ENCODE assay signal across 10 cellular contexts in the genomic region with DNA sequence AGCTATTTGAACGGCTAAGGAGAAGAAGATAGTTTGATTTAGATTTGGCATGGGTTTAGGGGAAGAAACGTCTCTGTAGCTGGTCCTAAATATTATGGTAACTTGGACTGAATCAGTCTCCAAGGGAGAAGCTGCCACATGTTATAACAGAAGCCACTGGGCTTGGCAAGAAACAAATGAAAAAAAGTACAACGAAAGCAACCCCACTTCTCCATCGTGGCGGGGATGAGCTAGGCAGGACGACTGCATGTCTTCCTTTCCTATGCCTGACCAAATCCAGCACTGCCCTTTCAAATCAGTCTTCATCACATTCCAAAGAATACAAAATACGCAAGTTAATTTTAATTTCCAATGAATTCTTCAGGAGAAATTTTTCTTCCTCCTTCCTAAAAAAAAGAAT.
DNase-seq lines count a peak whose midpoint lies in the region; ATAC-seq and TF ChIP-seq lines count a peak whose summit lies in the region.
"Had no signal": no experiment of that assay in that cellular context is flagged by ENCODE, and none has a peak within 500 bp of the region (broad histone marks: within the 10 kb centered on the region; RNA-seq: fewer than 3 reads in every experiment).

No MANE protein-coding gene starts in this region.

- no peaks in the 10 kb centered on the region for H3K27me3 Mint-ChIP-seq in activated T-cell treated with anti-CD3 and anti-CD28 coated beads, Interleukin-2, amount 50 U/mL, for 24 hours
- H3K27me3 Mint-ChIP-seq in activated naive CD8-positive, alpha-beta T cell treated with anti-CD3 and anti-CD28 coated beads for 36 hours, result no peaks in the 10 kb centered on the region

- peaks cover 99% of the 10 kb centered on the region for H3K36me3 Mint-ChIP-seq in activated T-cell treated with anti-CD3 and anti-CD28 coated beads, Interleukin-2, amount 50 U/mL, for 24 hours (ENCODE audit: low read depth)
- H3K36me3 Mint-ChIP-seq in activated naive CD8-positive, alpha-beta T cell treated with anti-CD3 and anti-CD28 coated beads for 36 hours, result peaks cover 66% of the 10 kb centered on the region

- intact Hi-C loops in lower lobe of right lung (cut with DNase I), result no loop called here

- 70 to 71% methylated on average over 7 of the region's 7 CpGs for WGBS in tibial nerve, 2 donors

- no peak for TF ChIP-seq POLR2A in tibial nerve (IDR thresholded peaks at IDR 0.05)

- TF ChIP-seq CTCF in lower lobe of right lung (IDR thresholded peaks at IDR 0.05) (no peak), tibial nerve (IDR thresholded peaks at IDR 0.05) (no peak)

- H3K27ac ChIP-seq in lower lobe of right lung (peak overlapping the region; percentile 60), tibial nerve (peak overlapping the region in 3 of 4 donors; percentile 60 to 71 (median 64))

- H3K9me3 ChIP-seq in lower lobe of right lung (no peaks in the 10 kb centered on the region), tibial nerve (no peaks in the 10 kb centered on the region)

- H3K27me3 ChIP-seq in lower lobe of right lung (ENCODE audit: low read depth), result no peaks in the 10 kb centered on the region
- H3K27me3 ChIP-seq in tibial nerve, result no peaks in the 10 kb centered on the region

- H3K4me1 ChIP-seq in lower lobe of right lung (peaks cover 37% of the 10 kb centered on the region), tibial nerve (peaks cover 0 to 79% (median 24%) of the 10 kb centered on the region in 4 donors)

- H3K4me1 Mint-ChIP-seq in activated T-cell treated with anti-CD3 and anti-CD28 coated beads, Interleukin-2, amount 50 U/mL, for 24 hours (ENCODE audit: low read depth), result peaks cover 94% of the 10 kb centered on the region
- peaks cover 80% of the 10 kb centered on the region for H3K4me1 Mint-ChIP-seq in activated naive CD8-positive, alpha-beta T cell treated with anti-CD3 and anti-CD28 coated beads for 36 hours

- H3K4me3 ChIP-seq in lower lobe of right lung (no peak overlapping the region), tibial nerve (no peak overlapping the region)

- no peak for ATAC-seq in lower lobe of right lung
- no peak for ATAC-seq in GM19452 (IDR thresholded peaks at IDR 0.05; ENCODE audit: unreplicated experiment)

- peak overlapping the region; percentile 39 for H3K4me3 Mint-ChIP-seq in activated T-cell treated with anti-CD3 and anti-CD28 coated beads, Interleukin-2, amount 50 U/mL, for 24 hours
- no peak overlapping the region for H3K4me3 Mint-ChIP-seq in activated naive CD8-positive, alpha-beta T cell treated with anti-CD3 and anti-CD28 coated beads for 36 hours

- H3K9me3 Mint-ChIP-seq in activated T-cell treated with anti-CD3 and anti-CD28 coated beads, Interleukin-2, amount 50 U/mL, for 24 hours, result no peaks in the 10 kb centered on the region
- no peaks in the 10 kb centered on the region for H3K9me3 Mint-ChIP-seq in activated naive CD8-positive, alpha-beta T cell treated with anti-CD3 and anti-CD28 coated beads for 36 hours

- TF ChIP-seq EP300 in tibial nerve (IDR thresholded peaks at IDR 0.05), result no peak

- H3K36me3 ChIP-seq in lower lobe of right lung, result peaks cover 33% of the 10 kb centered on the region
- H3K36me3 ChIP-seq in tibial nerve, result peaks cover 0 to 20% (median 2%) of the 10 kb centered on the region in 3 donors

- DNase-seq in activated T-cell treated with anti-CD3 and anti-CD28 coated beads, Interleukin-2, amount 50 U/mL, for 24 hours, result no peak
- no peak for DNase-seq in activated T-cell treated with anti-CD3 and anti-CD28 coated beads, Interleukin-2, amount 50 U/mL, for 48 hours
- DNase-seq in activated naive CD8-positive, alpha-beta T cell treated with anti-CD3 and anti-CD28 coated beads for 36 hours, result no peak
- DNase-seq in lower lobe of right lung (no peak), tibial nerve (ENCODE audit: low spot score in 2 of 2) (no peak), kidney glomerular epithelial cell (lab: John Stamatoyannopoulos, UW) (no peak), NCI-H1105 (lab: John Stamatoyannopoulos, UW) (no peak)
- DNase-seq: activated gamma-delta T cell treated with Interleukin-2 at 50 U/mL for 16 hours, occipital lobe had no signal

- H3K27ac Mint-ChIP-seq in activated T-cell treated with anti-CD3 and anti-CD28 coated beads, Interleukin-2, amount 50 U/mL, for 24 hours, result peak overlapping the region; percentile 89
- peak overlapping the region; percentile 68 for H3K27ac Mint-ChIP-seq in activated naive CD8-positive, alpha-beta T cell treated with anti-CD3 and anti-CD28 coated beads for 36 hours
